Comparison of ENCODE assay signal across 8 cellular contexts in genomic region chr6:28490191-28490890, GRCh38. TPM values are rescaled to one million over a fixed set of nuclear protein-coding genes. Genes with fewer than 3 reads are reported as not detected.
DNase-seq lines count a peak whose midpoint lies in the region; ATAC-seq and TF ChIP-seq lines count a peak whose summit lies in the region.

No MANE protein-coding gene starts in this region.

- DNase-seq in D341Med (ENCODE audit: low spot score) (peak; percentile 43), cardiac fibroblast (ENCODE audit: low read depth in 2 of 2) (peak in 1 of 2 donors; percentile 36), neural crest cell (ENCODE audit: low read depth, low spot score) (no peak), ACHN (no peak)
- DNase-seq in activated CD4-positive, CD25-positive, alpha-beta regulatory T cell treated with anti-CD3 and anti-CD28 coated beads, Interleukin-2, amount 50 U/mL, for 72 hours, result no peak

- TF ChIP-seq CTCF in cardiac fibroblast (IDR thresholded peaks at IDR 0.05; ENCODE audit: low read depth, low read length) (no peak), neural crest cell (conservative IDR thresholded peaks at IDR 0.05) (no peak)

- H3K4me3 Mint-ChIP-seq in neural crest cell, result peak overlapping the region; percentile 88

- H3K27ac Mint-ChIP-seq in neural crest cell (ENCODE audit: unreplicated experiment), result peak overlapping the region; percentile 88

- peaks cover 45% of the 10 kb centered on the region for H3K27me3 Mint-ChIP-seq in neural crest cell (ENCODE audit: low read depth)

- H3K4me1 Mint-ChIP-seq in neural crest cell, result peaks cover 21% of the 10 kb centered on the region

- ATAC-seq in HG03460 (IDR thresholded peaks at IDR 0.05; ENCODE audit: unreplicated experiment) (peak; percentile 11), GM21360 (IDR thresholded peaks at IDR 0.05; ENCODE audit: unreplicated experiment) (no peak), GM21786 (IDR thresholded peaks at IDR 0.05; ENCODE audit: unreplicated experiment) (no peak)

- H3K4me3 ChIP-seq in cardiac fibroblast (replicated peaks in 1 of 2; ENCODE audit: low read depth in 2 of 2, low read length in 2 of 2), result peak overlapping the region; percentile 58 to 63

- in situ Hi-C loops in ACHN (cut with HindIII; ENCODE audit: low pct_ligation_motif_present, low pct_unique_long_range_greater_than_20kb, low sequenced_read_pairs), result no loop called here

- peaks cover under 1% of the 10 kb centered on the region for H3K9me3 Mint-ChIP-seq in neural crest cell

- H3K36me3 Mint-ChIP-seq in neural crest cell (ENCODE audit: low read depth), result no peaks in the 10 kb centered on the region

RNA-seq across cellular contexts. Expression of gene GPX6, which starts 25.3 kb away (rescaled TPM):
- total RNA-seq in neural crest cell, result not detected in 2 replicates

RNA-seq across cellular contexts. Expression of gene GPX5, which starts 35.3 kb away (rescaled TPM):
- not detected in 2 replicates for total RNA-seq in neural crest cell

RNA-seq across cellular contexts. Expression of gene ZSCAN23, which starts 47.0 kb away (rescaled TPM):
- total RNA-seq in neural crest cell, result 11.8 and 12.5 TPM in 2 replicates
